Comparison of ENCODE assay signal across 23 cellular contexts in genomic region chr10:86222336-86222650, GRCh38.
"Had no signal": no experiment of that assay in that cellular context is flagged by ENCODE, and none has a peak within 500 bp of the region (broad histone marks: within the 10 kb centered on the region; RNA-seq: fewer than 3 reads in every experiment).

No MANE protein-coding gene starts in this region.

- H3K27me3 ChIP-seq: right atrium auricular region, suprapubic skin, tibial artery, upper lobe of right lung had no signal

- DNase-seq: head of caudate nucleus; hippocampal formation; immature natural killer cell; left ventricle myocardium inferior; midbrain; mucosa of descending colon; naive thymus-derived CD4-positive, alpha-beta T cell; nucleus accumbens; stimulated activated CD4-positive, alpha-beta T cell treated with anti-CD3 and anti-CD28 coated beads, Interleukin-4, amount 100 ng/mL, for 24 hours; stimulated activated naive CD4-positive, alpha-beta T cell; tibial artery; trophoblast cell; upper lobe of right lung had no signal

- H3K4me3 ChIP-seq: left ventricle myocardium inferior, mucosa of descending colon, right atrium auricular region, skin epidermis, suprapubic skin, thoracic aorta, tibial artery, upper lobe of right lung had no signal

- FAIRE-seq: islet of Langerhans, urothelium cell line had no signal

- H3K9me3 ChIP-seq: left ventricle myocardium inferior, mucosa of descending colon, right atrium auricular region, suprapubic skin, thoracic aorta, tibial artery, upper lobe of right lung had no signal

- H3K27ac ChIP-seq: left ventricle myocardium inferior, parathyroid adenoma, right atrium auricular region, skin epidermis, suprapubic skin, thoracic aorta, tibial artery, upper lobe of right lung had no signal

- H3K4me1 ChIP-seq: left ventricle myocardium inferior, parathyroid adenoma, right atrium auricular region, suprapubic skin, tibial artery, upper lobe of right lung had no signal

- H2AFZ ChIP-seq: parathyroid adenoma had no signal

- ATAC-seq: mucosa of descending colon; naive thymus-derived CD4-positive, alpha-beta T cell; natural killer cell treated with Interleukin-12 subunit alpha and Interleukin-12 subunit beta and Interleukin-15 and Interleukin-18, amount 100 ng/mL, for 72 hours; sciatic nerve; stimulated activated effector memory CD8-positive, alpha-beta T cell treated with anti-CD3 and anti-CD28 coated beads, Interleukin-12 subunit alpha, Interleukin-12 subunit beta, amount 100 ng/mL, for 72 hours; upper lobe of right lung had no signal

- H3K36me3 ChIP-seq: left ventricle myocardium inferior, right atrium auricular region, suprapubic skin, thoracic aorta, tibial artery, upper lobe of right lung had no signal

- H3K9ac ChIP-seq: parathyroid adenoma had no signal

- H3K79me2 ChIP-seq: parathyroid adenoma had no signal
